In genomic region chr2:222900354-222900753, GRCh38 we compare ENCODE assay signal across 16 cellular contexts. TPM values are rescaled to one million over a fixed set of nuclear protein-coding genes. Genes with fewer than 3 reads are reported as not detected.
DNase-seq lines count a peak whose midpoint lies in the region; TF ChIP-seq lines count a peak whose summit lies in the region.
"Had no signal": no experiment of that assay in that cellular context is flagged by ENCODE, and none has a peak within 500 bp of the region (broad histone marks: within the 10 kb centered on the region; RNA-seq: fewer than 3 reads in every experiment).

No MANE protein-coding gene starts in this region.

- peaks cover 9% of the 10 kb centered on the region for H3K9me3 Mint-ChIP-seq in Caco-2 (ENCODE audit: unreplicated experiment)
- no peaks in the 10 kb centered on the region for H3K9me3 Mint-ChIP-seq in nephron progenitor cell
- no peaks in the 10 kb centered on the region for H3K9me3 Mint-ChIP-seq in Calu3 (ENCODE audit: low read depth, unreplicated experiment)
- H3K9me3 Mint-ChIP-seq: activated naive CD4-positive, alpha-beta T cell treated with anti-CD3 and anti-CD28 coated beads, Interleukin-2, amount 50 U/mL, for 24 hours had no signal

- TF ChIP-seq CTCF in Caco-2 (IDR thresholded peaks at IDR 0.05; ENCODE audit: insufficient read depth in 1 of 2, low read depth in 1 of 2, low read length in 1 of 2, severe bottlenecking in 1 of 2, unreplicated experiment in 1 of 2) (no peak), choroid plexus epithelial cell (conservative IDR thresholded peaks at IDR 0.05; ENCODE audit: low read depth, low read length) (no peak), nephron progenitor cell (IDR thresholded peaks at IDR 0.05) (no peak), Calu3 (IDR thresholded peaks at IDR 0.05; ENCODE audit: unreplicated experiment) (no peak)

- peak overlapping the region; percentile 47 for H3K4me3 Mint-ChIP-seq in Caco-2 (ENCODE audit: unreplicated experiment)
- no peak overlapping the region for H3K4me3 Mint-ChIP-seq in nephron progenitor cell
- H3K4me3 Mint-ChIP-seq in Calu3 (ENCODE audit: low read depth, unreplicated experiment), result no peak overlapping the region
- H3K4me3 Mint-ChIP-seq: activated naive CD4-positive, alpha-beta T cell treated with anti-CD3 and anti-CD28 coated beads, Interleukin-2, amount 50 U/mL, for 24 hours had no signal

- H3K27me3 Mint-ChIP-seq in Caco-2 (ENCODE audit: insufficient read depth, unreplicated experiment) (no peaks in the 10 kb centered on the region), nephron progenitor cell (ENCODE audit: low read depth, poor library complexity) (no peaks in the 10 kb centered on the region), Calu3 (ENCODE audit: unreplicated experiment) (no peaks in the 10 kb centered on the region)
- H3K27me3 Mint-ChIP-seq: activated naive CD4-positive, alpha-beta T cell treated with anti-CD3 and anti-CD28 coated beads, Interleukin-2, amount 50 U/mL, for 24 hours had no signal

- intact Hi-C loops in Caco-2 (cut with micrococcal nuclease; ENCODE audit: unreplicated experiment), result no loop called here
- intact Hi-C loops in Calu3 (cut with micrococcal nuclease; ENCODE audit: unreplicated experiment), result loop anchor here (5.0 kb wide), 1 partner anchor 38 kb away; the partner anchor contains the start of gene ACSL3
- intact Hi-C loops in posterior cingulate gyrus (cut with DNase I), result loop anchor here (10.0 kb wide), 1 partner anchor 106 kb away; no protein-coding TSS in a partner anchor

- DNase-seq in Caco-2 (no peak), LHCN-M2 (ENCODE audit: low read depth) (peak; percentile 45), choroid plexus epithelial cell (ENCODE audit: low read depth) (peak; percentile 77), nephron progenitor cell (no peak), Calu3 (no peak), posterior cingulate gyrus (no peak), mucosa of gallbladder (ENCODE audit: low spot score) (no peak), NCI-H146 treated with DMSO at 0.1 percent for 48 hours (lab: John Stamatoyannopoulos, UW; ENCODE audit: unreplicated experiment) (no peak)
- DNase-seq: activated CD4-positive, CD25-positive, alpha-beta regulatory T cell treated with anti-CD3 and anti-CD28 coated beads, Interleukin-2, amount 50 U/mL, for 72 hours; cerebellar nuclear complex; erythroblast; NCI-H1105; NCI-H226; stimulated activated CD4-positive, alpha-beta T cell treated with anti-CD3 and anti-CD28 coated beads, Interleukin-12 subunit alpha, Interleukin-12 subunit beta, amount 100 ng/mL, for 4 hours; testis had no signal

- no peaks in the 10 kb centered on the region for H3K9me3 ChIP-seq in Caco-2
- H3K9me3 ChIP-seq: testis had no signal

- H3K36me3 Mint-ChIP-seq in Caco-2 (ENCODE audit: insufficient read depth, unreplicated experiment), result peaks cover 56% of the 10 kb centered on the region
- peaks cover 31% of the 10 kb centered on the region for H3K36me3 Mint-ChIP-seq in nephron progenitor cell (ENCODE audit: low read depth)
- H3K36me3 Mint-ChIP-seq in Calu3 (ENCODE audit: insufficient read depth, unreplicated experiment), result peaks cover 14% of the 10 kb centered on the region
- H3K36me3 Mint-ChIP-seq: activated naive CD4-positive, alpha-beta T cell treated with anti-CD3 and anti-CD28 coated beads, Interleukin-2, amount 50 U/mL, for 24 hours had no signal

- POLR2A ChIA-PET in Caco-2 (lab: Charles Lee), result no interaction called here

- H3K4me1 ChIP-seq in Caco-2, result peaks cover 45% of the 10 kb centered on the region
- H3K4me1 ChIP-seq: testis had no signal

- H3K36me3 ChIP-seq in Caco-2 (ENCODE audit: control insufficient read depth, insufficient read depth, low read length), result peaks cover 3% of the 10 kb centered on the region; the same call in 1 of the 2 replicates

- peak overlapping the region; percentile 81 for H3K27ac Mint-ChIP-seq in Caco-2 (ENCODE audit: unreplicated experiment)
- peak overlapping the region; percentile 3 for H3K27ac Mint-ChIP-seq in nephron progenitor cell
- H3K27ac Mint-ChIP-seq in Calu3 (ENCODE audit: unreplicated experiment), result no peak overlapping the region
- H3K27ac Mint-ChIP-seq: activated naive CD4-positive, alpha-beta T cell treated with anti-CD3 and anti-CD28 coated beads, Interleukin-2, amount 50 U/mL, for 24 hours had no signal

- H3K27me3 ChIP-seq in Caco-2 (replicated peaks; ENCODE audit: control insufficient read depth, insufficient read depth, low read length), result no peaks in the 10 kb centered on the region
- H3K27me3 ChIP-seq: testis had no signal

- no peak overlapping the region for H3K4me3 ChIP-seq in Caco-2 (ENCODE audit: low read depth, low read length)
- no peak overlapping the region for H3K4me3 ChIP-seq in choroid plexus epithelial cell (ENCODE audit: low read depth, low read length)
- H3K4me3 ChIP-seq: testis had no signal

- BruUV-seq in Caco-2 (replicated peaks; lab: Mats Ljungman, UMichigan), result no TSS peak
- no TSS peak for BruUV-seq in Calu3 (replicated peaks; lab: Mats Ljungman, UMichigan)

- H3K4me1 Mint-ChIP-seq in Caco-2 (ENCODE audit: low read depth, unreplicated experiment) (peaks cover 57% of the 10 kb centered on the region), nephron progenitor cell (peaks cover 11% of the 10 kb centered on the region), Calu3 (ENCODE audit: low read depth, unreplicated experiment) (peaks cover 70% of the 10 kb centered on the region)

- CTCF ChIA-PET in Caco-2 (lab: Charles Lee) (interaction anchor here (1.4 to 2.2 kb wide), 3 partner anchors 103 to 210 kb away, joined by 5 to 9 read pairs (median 8); no protein-coding TSS in a partner anchor), Calu3 (lab: Charles Lee) (no interaction called here)

RNA-seq across cellular contexts. Expression of gene ACSL3, which starts 39.5 kb away (rescaled TPM):
- 181 and 185 TPM in 2 replicates for total RNA-seq in Caco-2 (2022)
- 178 and 215 TPM in 2 replicates for total RNA-seq in LHCN-M2 (2014; rRNA removed)
- polyA plus RNA-seq in LHCN-M2 (2012), result 44.6 TPM
- 167 and 168 TPM in 2 replicates for total RNA-seq in Calu3 (2022)
- 68.5 TPM for total RNA-seq in mucosa of gallbladder

Comparison
In these comparisons a context has a peak if more than half of its experiments do, and no peak if none do; other contexts are left out.
1. DNase-seq: peak in LHCN-M2 (single experiment) and choroid plexus epithelial cell (single experiment); none in Caco-2 (0 of 2), nephron progenitor cell (single experiment), Calu3 (single experiment), posterior cingulate gyrus (0 of 10), mucosa of gallbladder (single experiment) and NCI-H146 treated with DMSO at 0.1 percent for 48 hours (single experiment).